Comparison of ENCODE assay signal across 3 cellular contexts in genomic region chr17:75849304-75849695, GRCh38.
TF ChIP-seq lines count a peak whose summit lies in the region.

No MANE protein-coding gene starts in this region.

TF ChIP-seq in GM23338, 12 proteins besides CTCF, POLR2A, EP300 and RAD21:
- TF ChIP-seq ETS1 (IDR thresholded peaks at IDR 0.05) (no peak), ZNF462 (CRISPR knock-in tag; IDR thresholded peaks at IDR 0.05) (no peak), STAT1 (IDR thresholded peaks at IDR 0.05; ENCODE audit: unreplicated experiment) (no peak), EZH2phosphoT487 (IDR thresholded peaks at IDR 0.05; ENCODE audit: unreplicated experiment) (no peak), EZH2 (IDR thresholded peaks at IDR 0.05; ENCODE audit: low read depth, unreplicated experiment) (no peak)

TF ChIP-seq in HepG2, 621 proteins besides CTCF, POLR2A, EP300 and RAD21 (continues in another document):
- TF ChIP-seq ETV6 (CRISPR knock-in tag; conservative IDR thresholded peaks at IDR 0.05) (0 out of 2 replicates have a peak, but pooled peaks have one; percentile 1), ZNF564 (CRISPR knock-in tag; IDR thresholded peaks at IDR 0.05) (no peak), MIER3 (CRISPR knock-in tag; IDR thresholded peaks at IDR 0.05; ENCODE audit: borderline replicate concordance) (no peak), DMAP1 (CRISPR knock-in tag; IDR thresholded peaks at IDR 0.05) (no peak), NR2F6 (IDR thresholded peaks at IDR 0.05) (no peak), NR2F6 (CRISPR knock-in tag; IDR thresholded peaks at IDR 0.05) (no peak), NCOA1 (CRISPR knock-in tag; IDR thresholded peaks at IDR 0.05) (0 out of 2 replicates have a peak, but pooled peaks have one; percentile 8), AHR (CRISPR knock-in tag; IDR thresholded peaks at IDR 0.05) (no peak), CEBPZ (IDR thresholded peaks at IDR 0.05; ENCODE audit: low read length) (no peak), ZKSCAN8 (CRISPR knock-in tag; IDR thresholded peaks at IDR 0.05; ENCODE audit: borderline replicate concordance) (no peak), ZNF180 (CRISPR knock-in tag; IDR thresholded peaks at IDR 0.05; ENCODE audit: borderline replicate concordance, low read depth) (no peak), ARID2 (CRISPR knock-in tag; IDR thresholded peaks at IDR 0.05; ENCODE audit: borderline replicate concordance) (no peak), ZKSCAN5 (CRISPR knock-in tag; IDR thresholded peaks at IDR 0.05) (no peak), ZNF383 (CRISPR knock-in tag; IDR thresholded peaks at IDR 0.05; ENCODE audit: borderline replicate concordance) (no peak), FOXM1 (CRISPR knock-in tag; IDR thresholded peaks at IDR 0.05) (no peak), MED13 (CRISPR knock-in tag; IDR thresholded peaks at IDR 0.05) (no peak), MTERF4 (CRISPR knock-in tag; IDR thresholded peaks at IDR 0.05) (0 out of 2 replicates have a peak, but pooled peaks have one; percentile 13), HNRNPK (IDR thresholded peaks at IDR 0.05; ENCODE audit: low read depth, low read length, poor library complexity, severe bottlenecking) (no peak), ZNF562 (CRISPR knock-in tag; IDR thresholded peaks at IDR 0.05; ENCODE audit: borderline replicate concordance) (no peak), ZBTB43 (CRISPR knock-in tag; conservative IDR thresholded peaks at IDR 0.05) (no peak), BORCS8-MEF2B (CRISPR knock-in tag; IDR thresholded peaks at IDR 0.05) (0 out of 2 replicates have a peak, but pooled peaks have one; percentile 9)
- TF ChIP-seq, protein P1, sequence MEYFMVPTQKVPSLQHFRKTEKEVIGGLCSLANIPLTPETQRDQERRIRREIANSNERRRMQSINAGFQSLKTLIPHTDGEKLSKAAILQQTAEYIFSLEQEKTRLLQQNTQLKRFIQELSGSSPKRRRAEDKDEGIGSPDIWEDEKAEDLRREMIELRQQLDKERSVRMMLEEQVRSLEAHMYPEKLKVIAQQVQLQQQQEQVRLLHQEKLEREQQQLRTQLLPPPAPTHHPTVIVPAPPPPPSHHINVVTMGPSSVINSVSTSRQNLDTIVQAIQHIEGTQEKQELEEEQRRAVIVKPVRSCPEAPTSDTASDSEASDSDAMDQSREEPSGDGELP (IDR thresholded peaks at IDR 0.05; ENCODE audit: borderline replicate concordance, low read depth): no peak
- TF ChIP-seq, protein P2, sequence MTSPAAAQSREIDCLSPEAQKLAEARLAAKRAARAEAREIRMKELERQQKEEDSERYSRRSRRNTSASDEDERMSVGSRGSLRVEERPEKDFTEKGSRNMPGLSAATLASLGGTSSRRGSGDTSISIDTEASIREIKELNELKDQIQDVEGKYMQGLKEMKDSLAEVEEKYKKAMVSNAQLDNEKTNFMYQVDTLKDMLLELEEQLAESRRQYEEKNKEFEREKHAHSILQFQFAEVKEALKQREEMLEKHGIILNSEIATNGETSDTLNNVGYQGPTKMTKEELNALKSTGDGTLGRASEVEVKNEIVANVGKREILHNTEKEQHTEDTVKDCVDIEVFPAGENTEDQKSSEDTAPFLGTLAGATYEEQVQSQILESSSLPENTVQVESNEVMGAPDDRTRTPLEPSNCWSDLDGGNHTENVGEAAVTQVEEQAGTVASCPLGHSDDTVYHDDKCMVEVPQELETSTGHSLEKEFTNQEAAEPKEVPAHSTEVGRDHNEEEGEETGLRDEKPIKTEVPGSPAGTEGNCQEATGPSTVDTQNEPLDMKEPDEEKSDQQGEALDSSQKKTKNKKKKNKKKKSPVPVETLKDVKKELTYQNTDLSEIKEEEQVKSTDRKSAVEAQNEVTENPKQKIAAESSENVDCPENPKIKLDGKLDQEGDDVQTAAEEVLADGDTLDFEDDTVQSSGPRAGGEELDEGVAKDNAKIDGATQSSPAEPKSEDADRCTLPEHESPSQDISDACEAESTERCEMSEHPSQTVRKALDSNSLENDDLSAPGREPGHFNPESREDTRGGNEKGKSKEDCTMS (CRISPR knock-in tag; conservative IDR thresholded peaks at IDR 0.05): no peak

TF ChIP-seq in HEK293T, 16 proteins besides CTCF, POLR2A, EP300 and RAD21:
- TF ChIP-seq FOXA1 (IDR thresholded peaks at IDR 0.05) (no peak), ZNF384 (IDR thresholded peaks at IDR 0.05) (no peak), CTBP1 (IDR thresholded peaks at IDR 0.05; ENCODE audit: borderline replicate concordance) (no peak), TARDBP (IDR thresholded peaks at IDR 0.05) (no peak), ELF4 (IDR thresholded peaks at IDR 0.05) (no peak), SUZ12 (IDR thresholded peaks at IDR 0.05) (no peak), FOXK2 (IDR thresholded peaks at IDR 0.05) (no peak), NFRKB (IDR thresholded peaks at IDR 0.05) (no peak)
